Comparison of ENCODE assay signal across 10 cellular contexts in genomic region chr1:54500030-54500389, GRCh38. TPM values are rescaled to one million over a fixed set of nuclear protein-coding genes. Genes with fewer than 3 reads are reported as not detected.
DNase-seq lines count a peak whose midpoint lies in the region; ATAC-seq, FAIRE-seq and TF ChIP-seq lines count a peak whose summit lies in the region.
"Had no signal": no experiment of that assay in that cellular context is flagged by ENCODE, and none has a peak within 500 bp of the region (broad histone marks: within the 10 kb centered on the region; RNA-seq: fewer than 3 reads in every experiment).

No MANE protein-coding gene starts in this region.

- H3K27ac ChIP-seq in HepG2 (ENCODE audit: extremely low read length, insufficient read depth, low read length) = no peak overlapping the region
- no peak overlapping the region for H3K27ac ChIP-seq in upper lobe of right lung
- H3K27ac ChIP-seq: ovary had no signal

- no peak for DNase-seq in activated naive CD4-positive, alpha-beta T cell treated with Interleukin-2 at 50 U/mL for 16 hours
- DNase-seq in activated naive CD8-positive, alpha-beta T cell treated with anti-CD3 and anti-CD28 coated beads, Interleukin-2, amount 10 ng/mL, durations not matched to agents 7 days and 5 days = no peak
- DNase-seq in HepG2 (ENCODE audit: low spot score) (no peak), upper lobe of right lung (no peak), RCC 7860 (ENCODE audit: low spot score) (no peak), HuH-7.5 (ENCODE audit: low spot score) (no peak)
- DNase-seq: activated CD4-positive, CD25-positive, alpha-beta regulatory T cell treated with anti-CD3 and anti-CD28 coated beads, Interleukin-2, amount 50 U/mL, for 72 hours had no signal

- no peak for ATAC-seq in activated naive CD8-positive, alpha-beta T cell treated with anti-CD3 and anti-CD28 coated beads, Interleukin-2, amount 10 ng/mL, durations not matched to agents 7 days and 5 days (ENCODE audit: low read depth)
- ATAC-seq in HepG2 (peak; percentile 43), upper lobe of right lung (peak; percentile 46), HG03520 (IDR thresholded peaks at IDR 0.05; ENCODE audit: unreplicated experiment) (no peak)

- CTCF ChIA-PET in HepG2 (lab: Yijun Ruan, JAX; ENCODE audit: low intra/inter-chr PET ratio, low total read pairs) = no interaction called here

- H2AFZ ChIP-seq in HepG2 (ENCODE audit: low read length) = no peak overlapping the region

- H3K27me3 ChIP-seq in HepG2 (ENCODE audit: control insufficient read depth in 1 of 2, insufficient read depth in 2 of 2, low read length in 2 of 2) = peaks cover 3 to 29% of the 10 kb centered on the region in 2 experiments; a peak in 4 of 5 replicates
- peaks cover 51% of the 10 kb centered on the region for H3K27me3 ChIP-seq in upper lobe of right lung
- H3K27me3 ChIP-seq: ovary had no signal

- no peak for TF ChIP-seq POLR2A in HepG2 (IDR thresholded peaks at IDR 0.05; ENCODE audit: insufficient read depth in 1 of 2, low read depth in 2 of 2, low read length in 2 of 2)

- peaks cover 10% of the 10 kb centered on the region for H3K27me3 Mint-ChIP-seq in activated naive CD4-positive, alpha-beta T cell treated with anti-CD3 and anti-CD28 coated beads, Interleukin-2, amount 50 U/mL, for 24 hours
- peaks cover 53% of the 10 kb centered on the region for H3K27me3 Mint-ChIP-seq in activated naive CD8-positive, alpha-beta T cell treated with anti-CD3 and anti-CD28 coated beads, Interleukin-2, amount 10 ng/mL, durations not matched to agents 7 days and 5 days

- FAIRE-seq in HepG2 (lab: Jason Lieb, UNC) (no peak), RCC 7860 (lab: Jason Lieb, UNC) (no peak)

- TF ChIP-seq CTCF in HepG2 (CRISPR knock-in tag; IDR thresholded peaks at IDR 0.05) (no peak), upper lobe of right lung (IDR thresholded peaks at IDR 0.05) (no peak)

- H3K4me1 Mint-ChIP-seq in activated naive CD4-positive, alpha-beta T cell treated with anti-CD3 and anti-CD28 coated beads, Interleukin-2, amount 50 U/mL, for 24 hours = peaks cover 9% of the 10 kb centered on the region
- peaks cover 13% of the 10 kb centered on the region for H3K4me1 Mint-ChIP-seq in activated naive CD8-positive, alpha-beta T cell treated with anti-CD3 and anti-CD28 coated beads, Interleukin-2, amount 10 ng/mL, durations not matched to agents 7 days and 5 days

- H3K4me2 ChIP-seq in HepG2 (ENCODE audit: low read depth, low read length) = peak overlapping the region; percentile 77

- in situ Hi-C loops in HepG2 (cut with HindIII; ENCODE audit: extremely low pct_ligation_motif_present, low pct_unique_long_range_greater_than_20kb) = no loop called here

- no peaks in the 10 kb centered on the region for H3K9me3 Mint-ChIP-seq in activated naive CD4-positive, alpha-beta T cell treated with anti-CD3 and anti-CD28 coated beads, Interleukin-2, amount 50 U/mL, for 24 hours
- no peaks in the 10 kb centered on the region for H3K9me3 Mint-ChIP-seq in activated naive CD8-positive, alpha-beta T cell treated with anti-CD3 and anti-CD28 coated beads, Interleukin-2, amount 10 ng/mL, durations not matched to agents 7 days and 5 days

- H3K4me1 ChIP-seq in HepG2 (ENCODE audit: insufficient read depth, low read length) = peaks cover 23% of the 10 kb centered on the region
- H3K4me1 ChIP-seq in upper lobe of right lung = no peaks in the 10 kb centered on the region

- H3K36me3 Mint-ChIP-seq in activated naive CD4-positive, alpha-beta T cell treated with anti-CD3 and anti-CD28 coated beads, Interleukin-2, amount 50 U/mL, for 24 hours = no peaks in the 10 kb centered on the region
- H3K36me3 Mint-ChIP-seq in activated naive CD8-positive, alpha-beta T cell treated with anti-CD3 and anti-CD28 coated beads, Interleukin-2, amount 10 ng/mL, durations not matched to agents 7 days and 5 days = no peaks in the 10 kb centered on the region

- intact Hi-C loops in HepG2 (cut with micrococcal nuclease; ENCODE audit: unreplicated experiment) (no loop called here), upper lobe of right lung (cut with DNase I) (no loop called here)

- no peaks in the 10 kb centered on the region for H4K20me1 ChIP-seq in HepG2 (ENCODE audit: insufficient read depth, low read length)

- peak overlapping the region; percentile 37 for H3K4me3 Mint-ChIP-seq in activated naive CD4-positive, alpha-beta T cell treated with anti-CD3 and anti-CD28 coated beads, Interleukin-2, amount 50 U/mL, for 24 hours
- H3K4me3 Mint-ChIP-seq in activated naive CD8-positive, alpha-beta T cell treated with anti-CD3 and anti-CD28 coated beads, Interleukin-2, amount 10 ng/mL, durations not matched to agents 7 days and 5 days = peak overlapping the region; percentile 55

- no peak overlapping the region for H3K27ac Mint-ChIP-seq in activated naive CD4-positive, alpha-beta T cell treated with anti-CD3 and anti-CD28 coated beads, Interleukin-2, amount 50 U/mL, for 24 hours
- no peak overlapping the region for H3K27ac Mint-ChIP-seq in activated naive CD8-positive, alpha-beta T cell treated with anti-CD3 and anti-CD28 coated beads, Interleukin-2, amount 10 ng/mL, durations not matched to agents 7 days and 5 days

- no peak for TF ChIP-seq RAD21 in HepG2 (CRISPR knock-in tag; IDR thresholded peaks at IDR 0.05)

- no peaks in the 10 kb centered on the region for H3K79me2 ChIP-seq in HepG2 (ENCODE audit: insufficient read depth, low read length)

- H3K9ac ChIP-seq in HepG2 (ENCODE audit: insufficient read depth, low read depth, low read length) = no peak overlapping the region

- H3K9me3 ChIP-seq in HepG2 (ENCODE audit: low read length) (no peaks in the 10 kb centered on the region), upper lobe of right lung (no peaks in the 10 kb centered on the region)
- H3K9me3 ChIP-seq: ovary had no signal

- TF ChIP-seq EP300 in HepG2 (IDR thresholded peaks at IDR 0.05; ENCODE audit: low read depth in 2 of 2, low read length in 2 of 2) (no peak), HepG2 (CRISPR knock-in tag; IDR thresholded peaks at IDR 0.05; ENCODE audit: borderline replicate concordance) (no peak)

- 29% methylated on average over 11 of the region's 12 CpGs for WGBS in HepG2 (ENCODE audit: low lambda C conversion rate)

- peak overlapping the region in 2 of 3 experiments; percentile 38 to 68; a peak in 3 of 6 replicates for H3K4me3 ChIP-seq in HepG2 (replicated peaks in 1 of 3; ENCODE audit: insufficient read depth in 1 of 3, low read depth in 2 of 3, low read length in 3 of 3)
- no peak overlapping the region for H3K4me3 ChIP-seq in upper lobe of right lung

- no TSS peak for BruUV-seq in HepG2 (replicated peaks; lab: Mats Ljungman, UMichigan)

- POLR2A ChIA-PET in activated naive CD8-positive, alpha-beta T cell treated with anti-CD3 and anti-CD28 coated beads, Interleukin-2, amount 10 ng/mL, durations not matched to agents 7 days and 5 days (lab: Charles Lee) = interaction anchor here (0.6 kb wide), 1 partner anchor 259 kb away, joined by 3 read pairs; no protein-coding TSS in a partner anchor
- POLR2A ChIA-PET in HepG2 (lab: Yijun Ruan, JAX) = no interaction called here

- H3K36me3 ChIP-seq in HepG2 (replicated peaks in 1 of 2; ENCODE audit: control insufficient read depth in 1 of 2, insufficient read depth in 2 of 2, low read length in 2 of 2) = no peaks in the 10 kb centered on the region
- H3K36me3 ChIP-seq in upper lobe of right lung = no peaks in the 10 kb centered on the region
- H3K36me3 ChIP-seq: ovary had no signal

TF ChIP-seq in HepG2, 621 proteins besides CTCF, POLR2A, EP300 and RAD21 (continues in another document):
- TF ChIP-seq HMG20A (CRISPR knock-in tag; IDR thresholded peaks at IDR 0.05; ENCODE audit: borderline replicate concordance) (no peak), CBX2 (IDR thresholded peaks at IDR 0.05; ENCODE audit: low read depth, low read length) (no peak), CBX2 (CRISPR knock-in tag; IDR thresholded peaks at IDR 0.05; ENCODE audit: low read depth) (no peak)

RNA-seq across cellular contexts. Expression of gene ACOT11, which starts 48.0 kb away (rescaled TPM):
- 1 to 10 TPM; 1.0 to 1.2 TPM for total RNA-seq in activated naive CD8-positive, alpha-beta T cell treated with anti-CD3 and anti-CD28 coated beads, Interleukin-2, amount 10 ng/mL, durations not matched to agents 7 days and 5 days
- total RNA-seq in HepG2 (2016; rRNA removed; fragmentation: Illumina TruSeq; extraction: Trizol) = 3.0 and 3.3 TPM in 2 replicates
- 0.79 and 1.0 TPM in 2 replicates for total RNA-seq in HepG2 (2016; cell fraction: cytosol; rRNA removed; fragmentation: Illumina TruSeq; extraction: Trizol; ENCODE audit: low read depth)
- 2.1 and 2.6 TPM in 2 replicates for total RNA-seq in HepG2 (2016; cell fraction: insoluble cytoplasmic fraction; rRNA removed; fragmentation: Illumina TruSeq; extraction: Trizol)
- total RNA-seq in HepG2 (2016; cell fraction: membrane; rRNA removed; fragmentation: Illumina TruSeq; extraction: Trizol) = 2.2 TPM in 2 replicates
- 1.8 and 2.5 TPM in 2 replicates for total RNA-seq in HepG2 (2016; cell fraction: nucleus; rRNA removed; fragmentation: Illumina TruSeq; extraction: Trizol)
- polyA plus RNA-seq in HepG2 (2011; rRNA removed) = 2.6 and 2.8 TPM in 2 replicates
- polyA plus RNA-seq in HepG2 (2011; cell fraction: cytosol; rRNA removed) = 0.88 and 1.6 TPM in 2 replicates
- polyA plus RNA-seq in HepG2 (2011; cell fraction: nucleus; rRNA removed) = 6.8 and 12.7 TPM in 2 replicates
- 1.4 and 2.1 TPM in 2 replicates for polyA plus RNA-seq in HepG2 (2012)
- 0.62 and 0.68 TPM in 2 replicates for polyA plus RNA-seq in HepG2 (2016; cell fraction: cytosol; fragmentation: Illumina TruSeq; extraction: Trizol; ENCODE audit: low read depth)
- polyA plus RNA-seq in HepG2 (2016; cell fraction: insoluble cytoplasmic fraction; fragmentation: Illumina TruSeq; extraction: Trizol; ENCODE audit: low read depth) = 1.9 and 3.1 TPM in 2 replicates
- polyA plus RNA-seq in HepG2 (2016; cell fraction: membrane; fragmentation: Illumina TruSeq; extraction: Trizol; ENCODE audit: low read depth) = 1.3 and 1.4 TPM in 2 replicates
- polyA plus RNA-seq in HepG2 (2016; cell fraction: nucleus; fragmentation: Illumina TruSeq; extraction: Trizol; ENCODE audit: insufficient read depth, low read depth) = 4.8 and 6.2 TPM in 2 replicates
- 7.7 and 8.7 TPM in 2 replicates for polyA minus RNA-seq in HepG2 (2011; rRNA and poly(A)+ RNA removed; ENCODE audit: low replicate concordance)
- 1.4 and 2.3 TPM in 2 replicates for polyA minus RNA-seq in HepG2 (2011; cell fraction: cytosol; rRNA and poly(A)+ RNA removed)
- polyA minus RNA-seq in HepG2 (2011; cell fraction: nucleus; rRNA and poly(A)+ RNA removed) = 3.1 and 5.0 TPM in 2 replicates
- 5.0 TPM for total RNA-seq in upper lobe of right lung

Comparison
In these comparisons a context has a peak if more than half of its experiments do, and no peak if none do; other contexts are left out.
1. ATAC-seq: peak in HepG2 (single experiment) and upper lobe of right lung (single experiment); none in activated naive CD8-positive, alpha-beta T cell treated with anti-CD3 and anti-CD28 coated beads, Interleukin-2, amount 10 ng/mL, durations not matched to agents 7 days and 5 days (single experiment) and HG03520 (single experiment).